Comparison of ENCODE assay signal across 10 cellular contexts in the genomic region with DNA sequence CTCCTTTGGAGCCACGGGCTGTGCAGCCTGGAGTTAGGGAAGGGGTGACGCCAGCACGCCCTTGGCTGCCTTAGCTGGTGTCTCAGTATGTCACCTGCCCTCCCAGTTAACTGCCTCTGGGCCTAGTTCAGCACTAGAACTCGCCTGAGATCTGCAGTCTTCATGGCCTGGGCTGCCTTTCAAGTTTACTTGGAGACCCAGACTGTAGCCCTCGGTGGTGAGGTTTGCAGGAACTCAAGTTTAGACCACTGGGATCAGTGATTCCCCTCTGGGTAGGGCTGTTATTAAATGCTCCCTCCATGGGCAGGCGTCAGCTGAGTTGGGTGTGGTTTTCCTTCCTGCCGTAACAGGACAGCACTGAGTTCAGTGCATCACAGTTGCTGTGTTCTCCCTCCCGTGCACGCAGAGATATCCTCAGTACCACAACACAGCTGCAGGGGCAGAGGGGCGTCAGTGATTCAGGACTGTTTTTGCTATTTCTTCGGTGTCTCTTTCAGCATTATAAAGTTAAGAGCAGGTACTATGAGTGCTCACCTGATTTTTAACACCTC. TPM values are rescaled to one million over a fixed set of nuclear protein-coding genes. Genes with fewer than 3 reads are reported as not detected.
DNase-seq lines count a peak whose midpoint lies in the region; ATAC-seq and TF ChIP-seq lines count a peak whose summit lies in the region.
"Had no signal": no experiment of that assay in that cellular context is flagged by ENCODE, and none has a peak within 500 bp of the region (broad histone marks: within the 10 kb centered on the region; RNA-seq: fewer than 3 reads in every experiment).

No MANE protein-coding gene starts in this region.

- H3K4me1 ChIP-seq in right atrium auricular region (no peaks in the 10 kb centered on the region), gastroesophageal sphincter (no peaks in the 10 kb centered on the region), upper lobe of left lung (peaks cover 0 to 13% (median 3%) of the 10 kb centered on the region in 4 donors)
- H3K4me1 ChIP-seq: SJSA1 had no signal

- H3K4me3 ChIP-seq in right atrium auricular region (no peak overlapping the region), gastroesophageal sphincter (no peak overlapping the region), upper lobe of left lung (no peak overlapping the region)
- H3K4me3 ChIP-seq: SJSA1 had no signal

- ATAC-seq in Right ventricle myocardium superior (ENCODE audit: poor library complexity) (peak; percentile 45), gastroesophageal sphincter (peak; percentile 55), upper lobe of left lung (ENCODE audit: low FRiP score in 2 of 2) (peak; percentile 80 to 81), HG03139 (IDR thresholded peaks at IDR 0.05; ENCODE audit: unreplicated experiment) (no peak)
- ATAC-seq in activated CD4-positive, CD25-positive, alpha-beta regulatory T cell treated with anti-CD3 and anti-CD28 coated beads, Interleukin-2, amount 50 U/mL, for 24 hours, result peak; percentile 79 to 88

- no peak for TF ChIP-seq EP300 in gastroesophageal sphincter (IDR thresholded peaks at IDR 0.05)
- TF ChIP-seq EP300 in upper lobe of left lung (IDR thresholded peaks at IDR 0.05), result no peak

- H3K27me3 ChIP-seq in right atrium auricular region, result no peaks in the 10 kb centered on the region
- H3K27me3 ChIP-seq in gastroesophageal sphincter, result no peaks in the 10 kb centered on the region
- H3K27me3 ChIP-seq in upper lobe of left lung, result no peaks in the 10 kb centered on the region
- H3K27me3 ChIP-seq: SJSA1 had no signal

- peaks cover 0 to 11% of the 10 kb centered on the region in 2 donors for H3K9me3 ChIP-seq in right atrium auricular region
- H3K9me3 ChIP-seq in gastroesophageal sphincter, result no peaks in the 10 kb centered on the region
- no peaks in the 10 kb centered on the region for H3K9me3 ChIP-seq in upper lobe of left lung
- H3K9me3 ChIP-seq: SJSA1 had no signal

- intact Hi-C loops in Right ventricle myocardium superior (cut with DNase I), result no loop called here

- TF ChIP-seq CTCF in right atrium auricular region (IDR thresholded peaks at IDR 0.05), result no peak
- TF ChIP-seq CTCF in gastroesophageal sphincter (IDR thresholded peaks at IDR 0.05), result no peak
- TF ChIP-seq CTCF in upper lobe of left lung (IDR thresholded peaks at IDR 0.05), result peak in 2 of 6 experiments; percentile 29 to 36

- DNase-seq in Right ventricle myocardium superior (no peak), right atrium auricular region (ENCODE audit: low spot score) (no peak), upper lobe of left lung (peak in 1 of 2 donors; percentile 40), HuH-7.5 (ENCODE audit: low spot score) (no peak), NCI-H1436 treated with DMSO at 0.1 percent for 48 hours (lab: John Stamatoyannopoulos, UW) (no peak)

- H3K27ac ChIP-seq in right atrium auricular region (no peak overlapping the region), gastroesophageal sphincter (no peak overlapping the region), upper lobe of left lung (peak overlapping the region in 1 of 4 donors; percentile 71)
- H3K27ac ChIP-seq: epithelial cell of prostate, SJSA1 had no signal

- TF ChIP-seq POLR2A in gastroesophageal sphincter (IDR thresholded peaks at IDR 0.05) (no peak), upper lobe of left lung (IDR thresholded peaks at IDR 0.05) (no peak)

- 57 to 92% methylated on average over 2 to 7 of the region's 11 CpGs for WGBS in gastroesophageal sphincter (ENCODE audit: low coverage in 1 of 2), 2 donors
- WGBS in upper lobe of left lung, 2 donors, result 54 to 55% methylated on average over 4 to 9 of the region's 11 CpGs

- H3K36me3 ChIP-seq in right atrium auricular region (no peaks in the 10 kb centered on the region), gastroesophageal sphincter (no peaks in the 10 kb centered on the region), upper lobe of left lung (peaks cover 0 to 4% (median 0%) of the 10 kb centered on the region in 4 donors)

RNA-seq across cellular contexts. Expression of a gene that starts 30.5 kb away (rescaled TPM):
- total RNA-seq in Right ventricle myocardium superior (0.75 TPM), right atrium auricular region (1 to 10 TPM in 1 of 2 donors, under 1 TPM in 1; 0.48 to 2.1 TPM), gastroesophageal sphincter (10 to 100 TPM in 1 of 4 donors, 1 to 10 TPM in 2, not detected in 1; 2.0 to 32.0 (median 2.6) TPM), upper lobe of left lung (100 to 1,000 TPM in 1 of 6 donors, 10 to 100 TPM in 5; 28.3 to 184 (median 81.2) TPM)

RNA-seq across cellular contexts. Expression of a gene that starts 49.0 kb away (rescaled TPM):
- 47.4 TPM for total RNA-seq in Right ventricle myocardium superior
- 10 to 100 TPM; 55.2 to 58.1 TPM for total RNA-seq in right atrium auricular region
- 10 to 100 TPM; 51.0 to 60.7 (median 55.8) TPM for total RNA-seq in gastroesophageal sphincter
- 10 to 100 TPM in 5 of 6 donors, 1 to 10 TPM in 1; 9.4 to 50.9 (median 33.3) TPM for total RNA-seq in upper lobe of left lung
